8 cellular contexts compared by ENCODE assay signal in the genomic region with DNA sequence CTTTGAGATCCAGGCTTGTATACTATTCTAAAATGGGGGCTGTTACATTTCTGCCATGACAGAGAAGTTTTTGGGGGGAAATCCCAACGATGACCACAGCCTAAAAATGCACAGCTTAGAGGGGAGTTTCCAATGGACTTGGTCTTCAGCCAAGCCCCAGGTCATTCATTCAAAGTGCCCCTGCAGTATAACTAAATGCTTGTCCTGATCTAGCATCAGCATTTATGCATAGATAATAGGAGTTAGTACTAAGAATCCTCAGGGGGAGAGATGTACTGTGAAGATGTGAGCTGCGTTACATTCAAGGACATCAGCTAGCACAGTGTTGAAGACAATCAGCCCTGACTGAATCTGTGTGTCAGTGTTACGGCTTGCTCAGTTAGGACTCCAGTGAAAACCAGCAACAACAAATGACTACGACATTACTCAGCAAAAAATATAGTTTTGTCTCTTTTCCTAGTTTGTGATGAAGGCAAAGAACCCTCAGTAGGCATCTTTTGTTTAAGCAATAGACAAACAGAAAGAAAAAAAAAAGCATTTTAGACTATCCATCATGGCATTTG.
DNase-seq lines count a peak whose midpoint lies in the region; ATAC-seq and TF ChIP-seq lines count a peak whose summit lies in the region.

No MANE protein-coding gene starts in this region.

- H3K36me3 ChIP-seq in Karpas-422 (ENCODE audit: insufficient read depth, low read length) (no peaks in the 10 kb centered on the region), tibial artery (no peaks in the 10 kb centered on the region)

- no peaks in the 10 kb centered on the region for H3K79me2 ChIP-seq in Karpas-422 (ENCODE audit: low read length)

- H4K20me1 ChIP-seq in Karpas-422 (ENCODE audit: insufficient read depth, low read depth, low read length) = no peaks in the 10 kb centered on the region

- no peaks in the 10 kb centered on the region for H3K9me2 ChIP-seq in Karpas-422 (replicated peaks; ENCODE audit: insufficient read depth, low read length)

- no peak for DNase-seq in Karpas-422
- peak; percentile 54 to 68 for DNase-seq in foreskin keratinocyte
- DNase-seq in NCI-H1417 (lab: John Stamatoyannopoulos, UW) = no peak
- DNase-seq in NCI-H2227 treated with DMSO at 0.1 percent for 48 hours (lab: John Stamatoyannopoulos, UW) = no peak
- no peak for DNase-seq in tibial artery
- DNase-seq in SW 1271 (lab: John Stamatoyannopoulos, UW) = no peak

- H3K9ac ChIP-seq in Karpas-422 (ENCODE audit: low read length) = peak overlapping the region; percentile 14; the same call in 1 of the 2 replicates

- H3K4me1 ChIP-seq in Karpas-422 (ENCODE audit: low read length) = peaks cover 27% of the 10 kb centered on the region
- H3K4me1 ChIP-seq in foreskin keratinocyte = peaks cover 19% of the 10 kb centered on the region
- H3K4me1 ChIP-seq in tibial artery = peaks cover 0 to 36% (median 8%) of the 10 kb centered on the region in 4 donors

- H2AFZ ChIP-seq in Karpas-422 (ENCODE audit: low read length) = peak overlapping the region; percentile 47

- peak overlapping the region; percentile 49 for H3K4me2 ChIP-seq in Karpas-422 (ENCODE audit: low read depth, low read length, poor library complexity, severe bottlenecking)

- H3K9me3 ChIP-seq in Karpas-422 (ENCODE audit: low read length) (no peaks in the 10 kb centered on the region), tibial artery (no peaks in the 10 kb centered on the region)

- H3K27me3 ChIP-seq in Karpas-422 (ENCODE audit: low read length) (no peaks in the 10 kb centered on the region), foreskin keratinocyte (no peaks in the 10 kb centered on the region), tibial artery (no peaks in the 10 kb centered on the region)

- no peak for TF ChIP-seq CTCF in foreskin keratinocyte (conservative IDR thresholded peaks at IDR 0.05)
- no peak for TF ChIP-seq CTCF in tibial artery (IDR thresholded peaks at IDR 0.05)

- intact Hi-C loops in tibial artery (cut with DNase I; ENCODE audit: low total_unique reads) = loop anchor here (10.0 kb wide), 1 partner anchor 86 kb away; no protein-coding TSS in a partner anchor

- peak; percentile 53 for ATAC-seq in GM18499 (IDR thresholded peaks at IDR 0.05; ENCODE audit: insufficient read depth, unreplicated experiment)
- ATAC-seq in GM21576 (IDR thresholded peaks at IDR 0.05; ENCODE audit: unreplicated experiment) = peak; percentile 55
- ATAC-seq in foreskin keratinocyte = peak; percentile 59

- H3K4me3 ChIP-seq in Karpas-422 (ENCODE audit: low read length) = 0 out of 2 replicates have a peak overlapping the region, but pooled peaks have one; percentile 8
- H3K4me3 ChIP-seq in tibial artery = no peak overlapping the region

- no peak overlapping the region for H3K27ac ChIP-seq in Karpas-422 (ENCODE audit: low read length)
- H3K27ac ChIP-seq in foreskin keratinocyte = peak overlapping the region; percentile 19
- peak overlapping the region in 1 of 2 donors; percentile 57 for H3K27ac ChIP-seq in tibial artery

Comparison
In these comparisons a context has a peak if more than half of its experiments do, and no peak if none do; other contexts are left out.
1. DNase-seq: peak in foreskin keratinocyte (2 of 2); none in Karpas-422 (single experiment), NCI-H1417 (0 of 3), NCI-H2227 treated with DMSO at 0.1 percent for 48 hours (single experiment), tibial artery (0 of 2) and SW 1271 (0 of 2).
2. Peak in every context shown above with its lines, with median percentiles within 50 percentile points of each other: ATAC-seq.